In the genomic region with DNA sequence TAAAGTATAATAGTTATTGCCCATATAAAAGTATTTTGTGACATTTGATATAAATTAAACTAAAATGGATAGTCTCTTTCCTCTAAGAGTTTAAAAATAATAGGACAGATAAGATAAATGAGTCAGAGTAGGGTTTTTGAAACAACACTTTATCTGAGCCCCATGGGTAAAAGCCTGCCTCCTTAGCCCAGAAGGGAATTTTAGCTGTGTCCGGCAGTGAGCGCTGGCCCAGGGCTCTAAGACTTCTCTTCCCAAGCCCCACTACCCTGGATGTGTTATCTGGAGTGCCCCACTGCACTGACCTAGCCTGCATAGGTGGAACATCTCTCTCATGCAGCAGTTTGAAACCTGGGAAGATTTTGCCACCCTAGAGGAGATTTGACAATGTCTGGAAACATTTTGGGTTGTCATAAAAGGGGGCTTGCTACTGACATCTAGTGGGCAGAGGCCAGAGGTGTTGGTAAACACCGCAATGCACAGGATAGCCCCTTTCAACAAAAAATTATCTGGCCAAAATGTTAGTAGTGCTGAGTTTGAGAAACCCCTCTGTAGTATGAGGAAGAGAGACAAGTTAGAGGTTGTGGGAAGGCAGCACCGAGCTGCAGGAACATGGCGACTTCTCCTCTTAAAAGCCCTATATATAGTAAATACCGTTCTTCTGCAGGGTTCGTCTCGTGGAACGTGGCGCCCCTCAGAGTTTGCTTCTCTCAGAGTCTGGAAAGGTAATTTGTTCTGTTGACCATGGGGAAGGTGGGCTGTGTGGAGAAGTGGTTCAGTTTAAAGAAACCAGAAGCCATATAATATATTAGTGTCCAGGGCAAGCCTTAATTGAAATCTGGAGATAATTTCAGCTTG, we compare ENCODE assay signal across 8 cellular contexts. TPM values are rescaled to one million over a fixed set of nuclear protein-coding genes. Genes with fewer than 3 reads are reported as not detected.
A peak's percentile ranks its signal among the peaks of the same experiment; 100 is the strongest.
DNase-seq lines count a peak whose midpoint lies in the region; ATAC-seq and TF ChIP-seq lines count a peak whose summit lies in the region.

No MANE protein-coding gene starts in this region.

- H3K4me1 ChIP-seq in testis = no peaks in the 10 kb centered on the region
- no peaks in the 10 kb centered on the region for H3K4me1 ChIP-seq in effector memory CD4-positive, alpha-beta T cell (ENCODE audit: control insufficient read depth, insufficient read depth, low read length, poor library complexity, severe bottlenecking)

- intact Hi-C loops in testis (cut with DNase I; ENCODE audit: low total_unique reads) = no loop called here

- H3K9me3 Mint-ChIP-seq in activated CD8-positive, alpha-beta T cell treated with anti-CD3 and anti-CD28 coated beads, Interleukin-2, amount 10 ng/mL, durations not matched to agents 7 days and 5 days (ENCODE audit: insufficient read depth) = no peaks in the 10 kb centered on the region

- H3K9me3 ChIP-seq in testis = no peaks in the 10 kb centered on the region
- H3K9me3 ChIP-seq in effector memory CD4-positive, alpha-beta T cell (ENCODE audit: control insufficient read depth, low read length) = no peaks in the 10 kb centered on the region

- POLR2A ChIA-PET in activated CD8-positive, alpha-beta T cell treated with anti-CD3 and anti-CD28 coated beads, Interleukin-2, amount 10 ng/mL, durations not matched to agents 7 days and 5 days (lab: Charles Lee) = no interaction called here

- no peaks in the 10 kb centered on the region for H3K27me3 ChIP-seq in testis
- H3K27me3 ChIP-seq in effector memory CD4-positive, alpha-beta T cell (replicated peaks; ENCODE audit: control insufficient read depth, insufficient read depth, low read length, poor library complexity, severe bottlenecking) = no peaks in the 10 kb centered on the region

- H3K27ac ChIP-seq in testis = no peak overlapping the region
- no peak overlapping the region for H3K27ac ChIP-seq in effector memory CD4-positive, alpha-beta T cell (ENCODE audit: insufficient read depth, low read length, poor library complexity, severe bottlenecking)

- H3K4me3 ChIP-seq in LNCaP clone FGC (ENCODE audit: low read depth, low read length) = no peak overlapping the region
- no peak overlapping the region for H3K4me3 ChIP-seq in testis
- H3K4me3 ChIP-seq in effector memory CD4-positive, alpha-beta T cell (ENCODE audit: insufficient read depth, low read depth, low read length, poor library complexity, severe bottlenecking) = no peak overlapping the region

- H3K27me3 Mint-ChIP-seq in activated CD8-positive, alpha-beta T cell treated with anti-CD3 and anti-CD28 coated beads, Interleukin-2, amount 10 ng/mL, durations not matched to agents 7 days and 5 days (ENCODE audit: low read depth) = no peaks in the 10 kb centered on the region

- no peak for TF ChIP-seq POLR2A in testis (IDR thresholded peaks at IDR 0.05)

- ATAC-seq in activated CD8-positive, alpha-beta T cell treated with anti-CD3 and anti-CD28 coated beads, Interleukin-2, amount 10 ng/mL, durations not matched to agents 7 days and 5 days = peak; percentile 57
- no peak for ATAC-seq in HG03095 (IDR thresholded peaks at IDR 0.05; ENCODE audit: unreplicated experiment)

- DNase-seq in SHP77 (lab: John Stamatoyannopoulos, UW) (peak; percentile 25 to 29), SHP77 treated with DMSO at 0.1 percent for 48 hours (lab: John Stamatoyannopoulos, UW) (no peak), LNCaP clone FGC (ENCODE audit: low read depth) (no peak), hippocampal formation (lab: John Stamatoyannopoulos, UW) (peak; percentile 4 to 11), testis (peak; percentile 41)
- DNase-seq in activated CD8-positive, alpha-beta T cell treated with anti-CD3 and anti-CD28 coated beads, Interleukin-2, amount 10 ng/mL, durations not matched to agents 7 days and 5 days = peak; percentile 45
- DNase-seq in effector memory CD4-positive, alpha-beta T cell = no peak

- H3K4me1 Mint-ChIP-seq in activated CD8-positive, alpha-beta T cell treated with anti-CD3 and anti-CD28 coated beads, Interleukin-2, amount 10 ng/mL, durations not matched to agents 7 days and 5 days (ENCODE audit: low read depth) = no peaks in the 10 kb centered on the region

- H3K36me3 ChIP-seq in testis (ENCODE audit: low read depth, missing control alignments) = no peaks in the 10 kb centered on the region
- peaks cover 79% of the 10 kb centered on the region for H3K36me3 ChIP-seq in effector memory CD4-positive, alpha-beta T cell (ENCODE audit: control insufficient read depth, insufficient read depth, low read length)

- H3K36me3 Mint-ChIP-seq in activated CD8-positive, alpha-beta T cell treated with anti-CD3 and anti-CD28 coated beads, Interleukin-2, amount 10 ng/mL, durations not matched to agents 7 days and 5 days (ENCODE audit: low read depth) = peaks cover 34% of the 10 kb centered on the region

- H3K27ac Mint-ChIP-seq in activated CD8-positive, alpha-beta T cell treated with anti-CD3 and anti-CD28 coated beads, Interleukin-2, amount 10 ng/mL, durations not matched to agents 7 days and 5 days = no peak overlapping the region

- 77 to 78% methylated on average over 10 of the region's 10 CpGs for WGBS in testis, 2 donors

- CTCF ChIA-PET in activated CD8-positive, alpha-beta T cell treated with anti-CD3 and anti-CD28 coated beads, Interleukin-2, amount 10 ng/mL, durations not matched to agents 7 days and 5 days (lab: Charles Lee) = interaction anchor here (0.8 to 2.4 kb wide), 7 partner anchors 8 to 251 kb away, joined by 3 to 8 read pairs (median 5); a partner anchor contains a TSS

- TF ChIP-seq CTCF in LNCaP clone FGC (IDR thresholded peaks at IDR 0.05; ENCODE audit: control insufficient read depth, extremely low read depth, insufficient read depth) = peak; percentile 69
- TF ChIP-seq CTCF in testis (IDR thresholded peaks at IDR 0.05) = peak; percentile 10 to 51 (median 38)

- H3K4me3 Mint-ChIP-seq in activated CD8-positive, alpha-beta T cell treated with anti-CD3 and anti-CD28 coated beads, Interleukin-2, amount 10 ng/mL, durations not matched to agents 7 days and 5 days = no peak overlapping the region

RNA-seq across cellular contexts. Expression of a gene that starts 29.3 kb away (rescaled TPM):
- 10 to 100 TPM; 35.4 to 36.7 TPM for total RNA-seq in activated CD8-positive, alpha-beta T cell treated with anti-CD3 and anti-CD28 coated beads, Interleukin-2, amount 10 ng/mL, durations not matched to agents 7 days and 5 days
- 10 to 100 TPM; 17.1 to 17.7 TPM for total RNA-seq in testis
- polyA plus RNA-seq in testis (ENCODE audit: insufficient read depth, low read depth, low replicate concordance) = 18.2 TPM

Comparison
In these comparisons a context has a peak if more than half of its experiments do, and no peak if none do; other contexts are left out.
1. DNase-seq: peak in SHP77 (2 of 2), activated CD8-positive, alpha-beta T cell treated with anti-CD3 and anti-CD28 coated beads, Interleukin-2, amount 10 ng/mL, durations not matched to agents 7 days and 5 days (single experiment), hippocampal formation (2 of 2) and testis (single experiment); none in SHP77 treated with DMSO at 0.1 percent for 48 hours (single experiment), LNCaP clone FGC (single experiment) and effector memory CD4-positive, alpha-beta T cell (0 of 3).